Comparison of ENCODE assay signal across 1 cellular context in the genomic region with DNA sequence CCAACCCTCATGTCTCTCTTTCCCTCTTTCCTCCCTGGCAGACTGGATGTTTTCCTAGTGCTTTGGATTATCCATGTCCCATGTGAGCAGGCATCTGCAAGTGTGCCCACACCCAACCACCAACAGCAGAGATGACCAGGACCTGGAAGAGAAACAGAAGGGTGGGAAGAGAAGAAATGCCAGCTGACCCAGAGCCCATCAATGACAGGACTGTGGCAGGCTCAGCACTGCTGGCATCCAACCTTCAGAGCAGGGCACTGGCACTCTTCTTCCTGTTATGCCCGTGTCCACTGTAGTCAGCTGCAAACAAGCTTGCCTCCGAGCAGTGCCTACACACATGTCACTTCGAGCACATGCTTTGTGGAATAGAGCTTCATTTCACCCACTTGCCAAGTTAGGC.
TF ChIP-seq lines count a peak whose summit lies in the region.

No MANE protein-coding gene starts in this region.

TF ChIP-seq in HepG2, 621 proteins besides CTCF, POLR2A, EP300 and RAD21 (continued from another document):
- TF ChIP-seq PRDM15 (CRISPR knock-in tag; IDR thresholded peaks at IDR 0.05) (no peak), SIX1 (CRISPR knock-in tag; IDR thresholded peaks at IDR 0.05; ENCODE audit: borderline replicate concordance) (no peak), HCFC1 (IDR thresholded peaks at IDR 0.05; ENCODE audit: low read depth, low read length) (no peak), PRMT3 (CRISPR knock-in tag; IDR thresholded peaks at IDR 0.05; ENCODE audit: borderline replicate concordance, low read depth) (no peak), XBP1 (CRISPR knock-in tag; IDR thresholded peaks at IDR 0.05) (no peak), BRD4 (CRISPR knock-in tag; IDR thresholded peaks at IDR 0.05) (no peak), HNRNPL (IDR thresholded peaks at IDR 0.05; ENCODE audit: low read depth, low read length) (no peak), MAFK (conservative IDR thresholded peaks at IDR 0.05 in 1 of 2, IDR thresholded peaks at IDR 0.05 in 1 of 2; ENCODE audit: low read length in 2 of 2) (no peak), SKIL (CRISPR knock-in tag; IDR thresholded peaks at IDR 0.05; ENCODE audit: borderline replicate concordance) (no peak), ZNF430 (CRISPR knock-in tag; IDR thresholded peaks at IDR 0.05) (no peak), HMG20A (CRISPR knock-in tag; IDR thresholded peaks at IDR 0.05; ENCODE audit: borderline replicate concordance) (no peak), ZNF17 (CRISPR knock-in tag; IDR thresholded peaks at IDR 0.05) (no peak), ZNF670 (CRISPR knock-in tag; IDR thresholded peaks at IDR 0.05; ENCODE audit: borderline replicate concordance) (no peak)
- TF ChIP-seq, protein P1, sequence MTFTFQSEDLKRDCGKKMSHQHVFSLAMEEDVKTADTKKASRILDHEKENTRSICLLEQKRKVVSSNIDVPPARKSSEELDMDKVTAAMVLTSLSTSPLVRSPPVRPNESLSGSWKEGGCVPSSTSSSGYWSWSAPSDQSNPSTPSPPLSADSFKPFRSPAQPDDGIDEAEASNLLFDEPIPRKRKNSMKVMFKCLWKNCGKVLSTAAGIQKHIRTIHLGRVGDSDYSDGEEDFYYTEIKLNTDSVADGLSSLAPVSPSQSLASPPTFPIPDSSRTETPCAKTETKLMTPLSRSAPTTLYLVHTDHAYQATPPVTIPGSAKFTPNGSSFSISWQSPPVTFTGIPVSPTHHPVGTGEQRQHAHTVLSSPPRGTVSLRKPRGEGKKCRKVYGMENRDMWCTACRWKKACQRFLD (CRISPR knock-in tag; IDR thresholded peaks at IDR 0.05; ENCODE audit: borderline replicate concordance), result no peak
- TF ChIP-seq, protein P2, sequence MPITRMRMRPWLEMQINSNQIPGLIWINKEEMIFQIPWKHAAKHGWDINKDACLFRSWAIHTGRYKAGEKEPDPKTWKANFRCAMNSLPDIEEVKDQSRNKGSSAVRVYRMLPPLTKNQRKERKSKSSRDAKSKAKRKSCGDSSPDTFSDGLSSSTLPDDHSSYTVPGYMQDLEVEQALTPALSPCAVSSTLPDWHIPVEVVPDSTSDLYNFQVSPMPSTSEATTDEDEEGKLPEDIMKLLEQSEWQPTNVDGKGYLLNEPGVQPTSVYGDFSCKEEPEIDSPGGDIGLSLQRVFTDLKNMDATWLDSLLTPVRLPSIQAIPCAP (CRISPR knock-in tag; IDR thresholded peaks at IDR 0.05; ENCODE audit: low read depth), result no peak
